9 cellular contexts compared by ENCODE assay signal in genomic region chr7:23696916-23697441, GRCh38. TPM values are rescaled to one million over a fixed set of nuclear protein-coding genes. Genes with fewer than 3 reads are reported as not detected.
DNase-seq lines count a peak whose midpoint lies in the region; ATAC-seq, FAIRE-seq and TF ChIP-seq lines count a peak whose summit lies in the region.
"Had no signal": no experiment of that assay in that cellular context is flagged by ENCODE, and none has a peak within 500 bp of the region (broad histone marks: within the 10 kb centered on the region; RNA-seq: fewer than 3 reads in every experiment).

No MANE protein-coding gene starts in this region.

- no peak overlapping the region for H3K4me3 ChIP-seq in tibial nerve
- H3K4me3 ChIP-seq: uterus had no signal

- CTCF ChIA-PET in activated CD4-positive, alpha-beta T cell treated with anti-CD3 and anti-CD28 coated beads for 36 hours (lab: Charles Lee) = interaction anchor here (1.0 to 4.8 kb wide), 18 partner anchors 10 to 424 kb away, joined by 3 to 39 read pairs (median 5); no protein-coding TSS in a partner anchor

- in situ Hi-C loops in Caki2 (cut with HindIII; ENCODE audit: low pct_unique_long_range_greater_than_20kb, low sequenced_read_pairs) = no loop called here

- FAIRE-seq in frontal cortex (lab: Jason Lieb, UNC) = no peak

- TF ChIP-seq CTCF in tibial nerve (IDR thresholded peaks at IDR 0.05) = peak; percentile 21 to 52 (median 32)

- peaks cover 2% of the 10 kb centered on the region for H3K4me1 Mint-ChIP-seq in activated CD4-positive, alpha-beta T cell treated with anti-CD3 and anti-CD28 coated beads for 36 hours

- ATAC-seq in GM21529 (IDR thresholded peaks at IDR 0.05; ENCODE audit: unreplicated experiment) = peak; percentile 79
- no peak for ATAC-seq in activated CD4-positive, alpha-beta T cell treated with anti-CD3 and anti-CD28 coated beads for 36 hours

- no peaks in the 10 kb centered on the region for H3K27me3 ChIP-seq in tibial nerve
- H3K27me3 ChIP-seq: uterus had no signal

- peaks cover 17% of the 10 kb centered on the region for H3K36me3 Mint-ChIP-seq in activated CD4-positive, alpha-beta T cell treated with anti-CD3 and anti-CD28 coated beads for 36 hours (ENCODE audit: low read depth)

- H3K27ac ChIP-seq in tibial nerve = no peak overlapping the region
- H3K27ac ChIP-seq: uterus had no signal

- WGBS in tibial nerve, 2 donors = 17 to 27% methylated on average over 6 of the region's 7 CpGs

- H3K27ac Mint-ChIP-seq in activated CD4-positive, alpha-beta T cell treated with anti-CD3 and anti-CD28 coated beads for 36 hours = no peak overlapping the region

- no peak for TF ChIP-seq EP300 in tibial nerve (IDR thresholded peaks at IDR 0.05)

- no peaks in the 10 kb centered on the region for H3K4me1 ChIP-seq in tibial nerve
- H3K4me1 ChIP-seq: uterus had no signal

- no peak overlapping the region for H3K4me3 Mint-ChIP-seq in activated CD4-positive, alpha-beta T cell treated with anti-CD3 and anti-CD28 coated beads for 36 hours

- peak; percentile 41 for DNase-seq in Caki2 (ENCODE audit: low read depth)
- DNase-seq in NCI-H1930 (lab: John Stamatoyannopoulos, UW) = peak; percentile 9 to 46
- peak; percentile 74 for DNase-seq in activated CD4-positive, alpha-beta T cell treated with anti-CD3 and anti-CD28 coated beads for 36 hours
- peak; percentile 47 for DNase-seq in effector CD4-positive, alpha-beta T cell
- peak; percentile 56 for DNase-seq in myocyte (ENCODE audit: low read depth)
- DNase-seq in tibial nerve (ENCODE audit: low spot score in 2 of 2) = peak in 1 of 2 donors; percentile 30
- DNase-seq in frontal cortex (ENCODE audit: low spot score in 2 of 2) = no peak

- POLR2A ChIA-PET in activated CD4-positive, alpha-beta T cell treated with anti-CD3 and anti-CD28 coated beads for 36 hours (lab: Charles Lee) = interaction anchor here (0.5 to 1.0 kb wide), 3 partner anchors 126 to 930 kb away, joined by 3 to 8 read pairs (median 5); no protein-coding TSS in a partner anchor

- H3K27me3 Mint-ChIP-seq in activated CD4-positive, alpha-beta T cell treated with anti-CD3 and anti-CD28 coated beads for 36 hours = no peaks in the 10 kb centered on the region

- TF ChIP-seq POLR2A in tibial nerve (IDR thresholded peaks at IDR 0.05) = no peak

- no peaks in the 10 kb centered on the region for H3K9me3 Mint-ChIP-seq in activated CD4-positive, alpha-beta T cell treated with anti-CD3 and anti-CD28 coated beads for 36 hours (ENCODE audit: low read depth)

- intact Hi-C loops in activated CD4-positive, alpha-beta T cell treated with anti-CD3 and anti-CD28 coated beads for 36 hours (cut with DNase I, micrococcal nuclease) = loop anchor here in 1 of 2 experiments (5.0 kb wide), 1 partner anchor 125 kb away; no protein-coding TSS in a partner anchor

- no peaks in the 10 kb centered on the region for H3K9me3 ChIP-seq in tibial nerve
- H3K9me3 ChIP-seq: uterus had no signal

- peaks cover 0 to 53% (median 9%) of the 10 kb centered on the region in 3 donors for H3K36me3 ChIP-seq in tibial nerve
- H3K36me3 ChIP-seq: uterus had no signal

RNA-seq across cellular contexts. Expression of gene STK31, which starts 13.0 kb away (rescaled TPM):
- not detected in 2 replicates for total RNA-seq in Caki2 (2014; rRNA removed; shearing (Covaris generic); ENCODE audit: low replicate concordance)
- total RNA-seq in activated CD4-positive, alpha-beta T cell treated with anti-CD3 and anti-CD28 coated beads for 36 hours = under 1 TPM in 1 of 2 experiments, not detected in 1; 0.18 TPM
- 0.05 TPM in 1 of 2 replicates, not detected in the other for total RNA-seq in myocyte
- 0.03 TPM for polyA plus RNA-seq in myocyte (2012)
- 1 to 10 TPM in 2 of 4 donors, under 1 TPM in 2; 0.84 to 2.8 (median 1.1) TPM for total RNA-seq in tibial nerve
- 13.5 TPM for total RNA-seq in frontal cortex

RNA-seq across cellular contexts. Expression of gene FAM221A, which starts 17.0 kb away (rescaled TPM):
- total RNA-seq in Caki2 (2014; rRNA removed; shearing (Covaris generic); ENCODE audit: low replicate concordance) = 4.1 TPM in 1 of 2 replicates, not detected in the other
- total RNA-seq in activated CD4-positive, alpha-beta T cell treated with anti-CD3 and anti-CD28 coated beads for 36 hours = 1 to 10 TPM; 5.3 to 8.1 TPM
- total RNA-seq in myocyte = 1.8 and 2.9 TPM in 2 replicates
- polyA plus RNA-seq in myocyte (2012) = 0.59 TPM
- total RNA-seq in tibial nerve = 10 to 100 TPM in 3 of 4 donors, 1 to 10 TPM in 1; 7.5 to 28.0 (median 13.1) TPM
- 15.9 TPM for total RNA-seq in frontal cortex

Comparison
In these comparisons a context has a peak if more than half of its experiments do, and no peak if none do; other contexts are left out.
1. DNase-seq: peak in Caki2 (single experiment), NCI-H1930 (2 of 2), activated CD4-positive, alpha-beta T cell treated with anti-CD3 and anti-CD28 coated beads for 36 hours (single experiment), effector CD4-positive, alpha-beta T cell (single experiment) and myocyte (single experiment); none in frontal cortex (0 of 2).